Comparison of ENCODE assay signal across 24 cellular contexts in genomic region chr14:33191855-33192254, GRCh38.
"Had no signal": no experiment of that assay in that cellular context is flagged by ENCODE, and none has a peak within 500 bp of the region (broad histone marks: within the 10 kb centered on the region; RNA-seq: fewer than 3 reads in every experiment).

No MANE protein-coding gene starts in this region.

- H3K36me3 ChIP-seq: colonic mucosa, esophagus muscularis mucosa, esophagus squamous epithelium, gastrocnemius medialis, gastroesophageal sphincter, heart left ventricle, heart right ventricle had no signal

- DNase-seq: colonic mucosa; cortex of kidney; dermis blood vessel endothelial cell; dorsolateral prefrontal cortex; effector CD4-positive, alpha-beta T cell; effector CD8-positive, alpha-beta T cell; effector memory CD4-positive, alpha-beta T cell; effector memory CD8-positive, alpha-beta T cell; endodermal cell; erythroblast; esophagus squamous epithelium; foreskin fibroblast; foreskin keratinocyte; foreskin melanocyte; gastrocnemius medialis; glutamatergic neuron; head of caudate nucleus; heart left ventricle; heart right ventricle had no signal

- H3K27ac ChIP-seq: colonic mucosa, coronary artery, dorsolateral prefrontal cortex, epithelial cell of prostate, esophagus muscularis mucosa, esophagus squamous epithelium, foreskin keratinocyte, gastrocnemius medialis, gastroesophageal sphincter, heart left ventricle, heart right ventricle had no signal

- ATAC-seq: effector memory CD8-positive, alpha-beta T cell; esophagus mucosa; foreskin keratinocyte; gastrocnemius medialis; gastroesophageal sphincter; heart left ventricle; heart right ventricle had no signal

- H3K9me3 ChIP-seq: colonic mucosa, esophagus muscularis mucosa, esophagus squamous epithelium, gastrocnemius medialis, gastroesophageal sphincter, heart left ventricle, heart right ventricle had no signal

- H3K4me3 ChIP-seq: colonic mucosa, coronary artery, dorsolateral prefrontal cortex, esophagus muscularis mucosa, esophagus squamous epithelium, gastrocnemius medialis, gastroesophageal sphincter, heart left ventricle, heart right ventricle had no signal

- H3K4me1 ChIP-seq: colonic mucosa, esophagus muscularis mucosa, foreskin keratinocyte, gastrocnemius medialis, gastroesophageal sphincter, heart left ventricle, heart right ventricle had no signal
